Comparison of ENCODE assay signal across 9 cellular contexts in genomic region chr9:130845901-130846381, GRCh38. TPM values are rescaled to one million over a fixed set of nuclear protein-coding genes. Genes with fewer than 3 reads are reported as not detected.
DNase-seq lines count a peak whose midpoint lies in the region; ATAC-seq and TF ChIP-seq lines count a peak whose summit lies in the region.
"Had no signal": no experiment of that assay in that cellular context is flagged by ENCODE, and none has a peak within 500 bp of the region (broad histone marks: within the 10 kb centered on the region; RNA-seq: fewer than 3 reads in every experiment).

No MANE protein-coding gene starts in this region.

- no peak for DNase-seq in HFF-Myc (ENCODE audit: extremely low read depth, low read depth)
- peak; percentile 95 for DNase-seq in brain microvascular endothelial cell
- DNase-seq in hepatic stellate cell (ENCODE audit: low spot score) = peak; percentile 65
- no peak for DNase-seq in NCI-H2227 (lab: John Stamatoyannopoulos, UW; ENCODE audit: unreplicated experiment)
- no peak for DNase-seq in stimulated activated CD4-positive, alpha-beta T cell treated with anti-CD3 and anti-CD28 coated beads, Interleukin-4, amount 100 ng/mL, for 1 hour
- no peak for DNase-seq in NOMO-1 (lab: John Stamatoyannopoulos, UW; ENCODE audit: unreplicated experiment in 2 of 2)

- no peak for TF ChIP-seq CTCF in HFF-Myc (IDR thresholded peaks at IDR 0.05; ENCODE audit: low read depth, low read length, missing control alignments)
- TF ChIP-seq CTCF in brain microvascular endothelial cell (IDR thresholded peaks at IDR 0.05; ENCODE audit: low read depth, low read length, missing control alignments) = no peak

- peak overlapping the region in 2 of 3 donors; percentile 39 to 73 for H3K9ac ChIP-seq in skeletal muscle tissue (ENCODE audit: low read depth in 1 of 3, low read length in 3 of 3)

- no peaks in the 10 kb centered on the region for H3K27me3 ChIP-seq in brain microvascular endothelial cell (replicated peaks)
- H3K27me3 ChIP-seq in skeletal muscle tissue (ENCODE audit: control insufficient read depth in 3 of 3, insufficient read depth in 3 of 3, low read length in 3 of 3) = no peaks in the 10 kb centered on the region

- H3K4me1 ChIP-seq in skeletal muscle tissue (ENCODE audit: control insufficient read depth in 3 of 3, insufficient read depth in 3 of 3, low read length in 3 of 3) = peaks cover 46 to 52% (median 48%) of the 10 kb centered on the region in 3 donors

- H3K4me3 ChIP-seq in HFF-Myc (replicated peaks; ENCODE audit: low read depth, low read length) (peak overlapping the region; percentile 21), brain microvascular endothelial cell (ENCODE audit: low read depth, low read length) (no peak overlapping the region), skeletal muscle tissue (ENCODE audit: low read length in 3 of 3) (peak overlapping the region in 1 of 3 donors; percentile 54)

- in situ Hi-C loops in brain microvascular endothelial cell (cut with HindIII; ENCODE audit: low pct_ligation_motif_present, low sequenced_read_pairs) = no loop called here

- H3K36me3 ChIP-seq in brain microvascular endothelial cell (replicated peaks) (peaks cover 6% of the 10 kb centered on the region), skeletal muscle tissue (ENCODE audit: control insufficient read depth in 3 of 3, insufficient read depth in 3 of 3, low read length in 3 of 3) (no peaks in the 10 kb centered on the region)

- peak overlapping the region; percentile 97 for H3K27ac ChIP-seq in brain microvascular endothelial cell
- peak overlapping the region; percentile 82 for H3K27ac ChIP-seq in skeletal muscle tissue (ENCODE audit: low read depth, low read length)

- no peaks in the 10 kb centered on the region for H3K9me3 ChIP-seq in skeletal muscle tissue (ENCODE audit: control insufficient read depth in 3 of 3, low read length in 3 of 3)

- no peak for ATAC-seq in HG03045 (IDR thresholded peaks at IDR 0.05; ENCODE audit: unreplicated experiment)

RNA-seq across cellular contexts. Expression of gene ABL1, which starts 10.9 kb away (rescaled TPM):
- total RNA-seq in skeletal muscle tissue = 27.7 TPM

RNA-seq across cellular contexts. Expression of gene QRFP, which starts 50.7 kb away (rescaled TPM):
- total RNA-seq in skeletal muscle tissue = not detected
- total RNA-seq: posterior vena cava had no signal

Comparison
In these comparisons a context has a peak if more than half of its experiments do, and no peak if none do; other contexts are left out.
1. DNase-seq: peak in brain microvascular endothelial cell (single experiment) and hepatic stellate cell (single experiment); none in HFF-Myc (single experiment), NCI-H2227 (single experiment), stimulated activated CD4-positive, alpha-beta T cell treated with anti-CD3 and anti-CD28 coated beads, Interleukin-4, amount 100 ng/mL, for 1 hour (single experiment) and NOMO-1 (0 of 2).